Comparison of ENCODE assay signal across 1 cellular context in the genomic region with DNA sequence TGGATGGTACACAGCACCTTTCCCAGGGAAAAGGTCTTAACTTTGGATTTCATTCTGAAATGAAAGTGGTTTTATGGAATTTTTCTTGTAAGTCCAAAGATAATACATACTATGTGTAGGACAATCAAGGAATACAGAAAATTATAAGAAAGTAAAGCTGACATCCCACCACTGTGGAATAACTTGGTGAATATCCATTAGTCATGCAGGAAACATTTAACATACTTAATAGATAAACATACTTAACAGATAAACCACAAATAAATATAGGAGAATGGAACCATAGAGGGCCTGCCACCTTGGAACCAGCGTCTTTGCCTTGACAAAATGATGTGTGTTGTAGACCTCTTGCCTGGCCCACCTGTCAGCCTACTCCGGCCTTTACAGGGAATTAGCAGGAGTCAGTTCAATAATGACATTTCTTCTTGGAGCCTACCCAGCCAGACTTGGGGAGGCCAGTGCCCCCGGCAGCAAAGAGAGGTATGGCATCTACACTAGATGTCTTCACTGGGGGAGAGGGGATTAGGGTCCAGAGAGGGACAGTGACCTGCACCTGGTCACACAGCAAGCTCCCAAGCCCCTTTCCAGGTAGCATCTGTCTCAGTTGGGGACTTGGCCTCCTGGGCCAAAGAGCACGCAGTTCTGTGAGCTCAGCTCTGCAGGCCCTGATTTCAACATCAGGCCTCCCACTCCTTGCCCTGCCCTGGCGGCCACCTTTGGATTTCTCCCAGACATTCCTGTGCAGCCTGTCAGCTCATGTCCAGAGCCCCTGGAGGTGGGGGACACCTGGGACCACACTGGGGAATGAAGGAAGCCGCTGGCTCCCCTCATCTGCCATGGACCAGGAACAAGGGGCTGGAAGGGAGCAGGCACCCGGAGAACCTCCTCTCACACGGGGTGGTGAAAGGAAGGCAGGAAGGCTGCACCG.
TF ChIP-seq lines count a peak whose summit lies in the region.

No MANE protein-coding gene starts in this region.

TF ChIP-seq in GM23338, 12 proteins besides CTCF, POLR2A, EP300 and RAD21:
- TF ChIP-seq NANOG (IDR thresholded peaks at IDR 0.05; ENCODE audit: borderline replicate concordance) (no peak), STAT1 (IDR thresholded peaks at IDR 0.05; ENCODE audit: unreplicated experiment) (no peak), EZH2phosphoT487 (IDR thresholded peaks at IDR 0.05; ENCODE audit: unreplicated experiment) (no peak), JUNB (IDR thresholded peaks at IDR 0.05; ENCODE audit: unreplicated experiment) (no peak), ZNF462 (CRISPR knock-in tag; IDR thresholded peaks at IDR 0.05) (no peak), ETS1 (IDR thresholded peaks at IDR 0.05) (no peak), POLR2AphosphoS5 (IDR thresholded peaks at IDR 0.05; ENCODE audit: low read depth) (no peak), CREB1 (CRISPR knock-in tag; IDR thresholded peaks at IDR 0.05; ENCODE audit: low read depth) (no peak), ZNF114 (CRISPR knock-in tag; IDR thresholded peaks at IDR 0.05) (no peak), REST (IDR thresholded peaks at IDR 0.05; ENCODE audit: unreplicated experiment) (no peak), ZNF331 (CRISPR knock-in tag; IDR thresholded peaks at IDR 0.05; ENCODE audit: low read depth) (no peak), EZH2 (IDR thresholded peaks at IDR 0.05; ENCODE audit: low read depth, unreplicated experiment) (no peak)
